8 cellular contexts compared by ENCODE assay signal in the genomic region with DNA sequence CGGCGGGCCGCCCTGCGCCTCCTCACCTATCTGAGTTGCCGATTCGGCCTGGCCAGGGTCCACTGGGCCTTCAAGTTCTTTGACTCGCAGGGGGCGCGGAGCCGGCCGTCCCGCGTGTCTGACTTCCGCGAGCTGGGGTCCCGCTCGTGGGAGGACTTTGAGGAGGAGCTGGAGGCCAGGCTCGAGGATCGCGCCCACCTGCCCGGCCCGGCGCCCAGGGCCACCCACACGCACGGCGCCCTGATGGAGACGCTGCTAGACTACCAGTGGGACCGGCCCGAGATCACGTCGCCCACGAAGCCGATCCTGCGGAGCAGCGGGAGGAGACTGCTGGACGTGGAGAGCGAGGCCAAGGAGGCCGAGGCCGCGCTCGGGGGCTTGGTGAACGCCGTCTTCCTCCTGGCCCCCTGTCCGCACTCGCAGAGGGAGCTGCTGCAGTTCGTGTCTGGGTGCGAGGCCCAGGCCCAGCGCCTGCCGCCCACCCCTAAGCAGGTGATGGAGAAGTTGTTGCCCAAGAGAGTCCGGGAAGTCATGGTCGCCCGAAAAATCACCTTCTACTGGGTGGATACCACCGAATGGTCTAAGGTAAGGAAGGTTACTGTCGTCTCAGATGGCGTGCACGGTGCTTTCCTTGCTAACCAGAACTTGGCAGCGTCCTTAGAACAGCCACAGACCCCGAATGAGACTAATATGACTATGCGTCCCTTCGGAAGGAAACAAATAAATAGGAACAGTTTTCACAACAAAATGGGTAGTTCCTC. TPM values are rescaled to one million over a fixed set of nuclear protein-coding genes. Genes with fewer than 3 reads are reported as not detected.
DNase-seq lines count a peak whose midpoint lies in the region; ATAC-seq lines count a peak whose summit lies in the region.

No MANE protein-coding gene starts in this region.

- CTCF ChIA-PET in activated naive CD4-positive, alpha-beta T cell treated with anti-CD3 and anti-CD28 coated beads for 36 hours (lab: Charles Lee), result interaction anchor here (0.9 to 1.2 kb wide), 2 partner anchors 164 to 222 kb away, joined by 3 to 4 read pairs; no protein-coding TSS in a partner anchor

- intact Hi-C loops in activated naive CD4-positive, alpha-beta T cell treated with anti-CD3 and anti-CD28 coated beads for 36 hours (cut with micrococcal nuclease), result loop anchor here (1.0 to 5.0 kb wide), 3 partner anchors 241 to 331 kb away; a partner anchor contains a TSS

- H3K9ac ChIP-seq in HUES64 (ENCODE audit: low read depth, low read length), result peak overlapping the region; percentile 79

- H3K27ac ChIP-seq in HUES64 (ENCODE audit: low read depth, low read length), result peak overlapping the region; percentile 75

- H3K4me3 ChIP-seq in HUES64 (ENCODE audit: low read length) (peak overlapping the region; percentile 80), iPS-18c (ENCODE audit: insufficient read depth, low read depth, low read length) (peak overlapping the region; percentile 98)

- peaks cover 39% of the 10 kb centered on the region for H3K36me3 Mint-ChIP-seq in activated naive CD4-positive, alpha-beta T cell treated with anti-CD3 and anti-CD28 coated beads for 36 hours (ENCODE audit: low read depth)

- ATAC-seq in GM21515 (IDR thresholded peaks at IDR 0.05; ENCODE audit: unreplicated experiment), result peak; percentile 11

- no peak overlapping the region for H3K27ac Mint-ChIP-seq in activated naive CD4-positive, alpha-beta T cell treated with anti-CD3 and anti-CD28 coated beads for 36 hours

- H3K4me3 Mint-ChIP-seq in activated naive CD4-positive, alpha-beta T cell treated with anti-CD3 and anti-CD28 coated beads for 36 hours, result peak overlapping the region; percentile 86

- DNase-seq in ELR (ENCODE audit: low read depth) (peak; percentile 36), OCI-M2 (lab: John Stamatoyannopoulos, UW; ENCODE audit: unreplicated experiment) (no peak), G401 (ENCODE audit: low spot score) (no peak)
- DNase-seq in activated naive CD4-positive, alpha-beta T cell treated with anti-CD3 and anti-CD28 coated beads for 36 hours, result peak; percentile 49
- peak; percentile 11 to 13 for DNase-seq in stimulated activated CD4-positive, alpha-beta T cell treated with anti-CD3 and anti-CD28 coated beads, Interleukin-2, amount 100 ng/mL, for 48 hours

- H3K27me3 Mint-ChIP-seq in activated naive CD4-positive, alpha-beta T cell treated with anti-CD3 and anti-CD28 coated beads for 36 hours (ENCODE audit: low read depth), result peaks cover 2% of the 10 kb centered on the region

- under 1% methylated on average over 60 of the region's 60 CpGs for WGBS in HUES64

- no peaks in the 10 kb centered on the region for H3K9me3 Mint-ChIP-seq in activated naive CD4-positive, alpha-beta T cell treated with anti-CD3 and anti-CD28 coated beads for 36 hours

- no peaks in the 10 kb centered on the region for H3K27me3 ChIP-seq in HUES64 (ENCODE audit: insufficient read depth, low read length)

- peaks cover 10% of the 10 kb centered on the region for H3K4me1 ChIP-seq in HUES64 (ENCODE audit: insufficient read depth, low read length)

- in situ Hi-C loops in G401 (cut with HindIII; ENCODE audit: low sequenced_read_pairs), result no loop called here

- H3K36me3 ChIP-seq in HUES64 (ENCODE audit: insufficient read depth, low read length), result peaks cover 23% of the 10 kb centered on the region

- H3K4me1 Mint-ChIP-seq in activated naive CD4-positive, alpha-beta T cell treated with anti-CD3 and anti-CD28 coated beads for 36 hours (ENCODE audit: low read depth), result peaks cover 18% of the 10 kb centered on the region

- H3K9me3 ChIP-seq in HUES64 (ENCODE audit: insufficient read depth, low read depth, low read length) (no peaks in the 10 kb centered on the region), iPS-18c (ENCODE audit: control insufficient read depth, insufficient read depth, low read length) (no peaks in the 10 kb centered on the region)

RNA-seq across cellular contexts. Expression of a gene that starts 0.6 kb away (rescaled TPM):
- 18.2 TPM for polyA plus RNA-seq in HUES64 (2013, experiment 1 of 2)
- polyA plus RNA-seq in HUES64 (2013, experiment 2 of 2), result 16.7 TPM
- total RNA-seq in activated naive CD4-positive, alpha-beta T cell treated with anti-CD3 and anti-CD28 coated beads for 36 hours, result 10 to 100 TPM; 20.7 to 21.0 TPM
- total RNA-seq in G401 (2014; rRNA removed; shearing (Covaris generic)), result 3.4 and 7.3 TPM in 2 replicates

Comparison
In these comparisons a context has a peak if more than half of its experiments do, and no peak if none do; other contexts are left out.
1. DNase-seq: peak in ELR (single experiment), activated naive CD4-positive, alpha-beta T cell treated with anti-CD3 and anti-CD28 coated beads for 36 hours (single experiment) and stimulated activated CD4-positive, alpha-beta T cell treated with anti-CD3 and anti-CD28 coated beads, Interleukin-2, amount 100 ng/mL, for 48 hours (2 of 2); none in OCI-M2 (single experiment) and G401 (single experiment).